8 cellular contexts compared by ENCODE assay signal in genomic region chr9:130680836-130681768, GRCh38.
DNase-seq lines count a peak whose midpoint lies in the region; TF ChIP-seq lines count a peak whose summit lies in the region.

No MANE protein-coding gene starts in this region.

- peak; percentile 92 for TF ChIP-seq POLR2A in NB4 (IDR thresholded peaks at IDR 0.05; ENCODE audit: extremely low read depth, insufficient read length)

- in situ Hi-C loops in astrocyte of the spinal cord (cut with HindIII; ENCODE audit: low sequenced_read_pairs) = loop anchor here (25.0 kb wide), 1 partner anchor 181 kb away; no protein-coding TSS in a partner anchor

- DNase-seq in DMS153 (lab: John Stamatoyannopoulos, UW) = peak; percentile 49
- DNase-seq in DMS153 treated with DMSO at 0.1 percent for 48 hours (lab: John Stamatoyannopoulos, UW; ENCODE audit: unreplicated experiment) = no peak
- DNase-seq in NB4 (ENCODE audit: low read depth) = peak; percentile 94
- peak in 4 of 5 experiments; percentile 31 to 65 (median 40) for DNase-seq in T-helper 2 cell
- DNase-seq in astrocyte of the spinal cord (ENCODE audit: low read depth, low spot score) = peak; percentile 90
- peak; percentile 31 for DNase-seq in skeletal muscle cell (ENCODE audit: low read depth)
- no peak for DNase-seq in NCI-H446 treated with DMSO at 0.1 percent for 48 hours (lab: John Stamatoyannopoulos, UW)

- TF ChIP-seq CTCF in NB4 (IDR thresholded peaks at IDR 0.05; ENCODE audit: low read depth, low read length) = no peak
- no peak for TF ChIP-seq CTCF in astrocyte of the spinal cord (IDR thresholded peaks at IDR 0.05; ENCODE audit: low read depth, low read length)

- H3K4me3 ChIP-seq in NB4 (ENCODE audit: low read depth, low read length) = peak overlapping the region; percentile 55
- peak overlapping the region; percentile 38 for H3K4me3 ChIP-seq in astrocyte of the spinal cord (ENCODE audit: low read depth, low read length)
- peak overlapping the region; percentile 50 for H3K4me3 ChIP-seq in iPS-11a (ENCODE audit: low read depth, low read length)
- H3K4me3 ChIP-seq in skeletal muscle cell (ENCODE audit: low read depth, low read length) = peak overlapping the region; percentile 51

Comparison
In these comparisons a context has a peak if more than half of its experiments do, and no peak if none do; other contexts are left out.
1. DNase-seq: peak in DMS153 (single experiment), NB4 (single experiment), T-helper 2 cell (4 of 5), astrocyte of the spinal cord (single experiment) and skeletal muscle cell (single experiment); none in DMS153 treated with DMSO at 0.1 percent for 48 hours (single experiment) and NCI-H446 treated with DMSO at 0.1 percent for 48 hours (single experiment).
2. Peak in every context shown above with its lines, with median percentiles within 50 percentile points of each other: H3K4me3 ChIP-seq.